Comparison of ENCODE assay signal across 7 cellular contexts in genomic region chr1:176843352-176844297, GRCh38.
A peak's percentile ranks its signal among the peaks of the same experiment; 100 is the strongest.
DNase-seq lines count a peak whose midpoint lies in the region; ATAC-seq and TF ChIP-seq lines count a peak whose summit lies in the region.

No MANE protein-coding gene starts in this region.

- no peak overlapping the region for H3K4me3 ChIP-seq in right lobe of liver

- WGBS in right lobe of liver (ENCODE audit: insufficient coverage, low coverage, low lambda C conversion rate, missing lambda C conversion rate): 18% methylated on average over 4 of the region's 4 CpGs

- no peaks in the 10 kb centered on the region for H3K36me3 ChIP-seq in right lobe of liver

- peak; percentile 15 for DNase-seq in GM13977 (ENCODE audit: low spot score)
- DNase-seq in NCI-H2196 treated with DMSO at 0.1 percent for 48 hours (lab: John Stamatoyannopoulos, UW; ENCODE audit: unreplicated experiment): peak; percentile 3
- DNase-seq in cerebellar cortex (ENCODE audit: low spot score): peak; percentile 71
- peak in 1 of 3 donors; percentile 48 for DNase-seq in right lobe of liver

- no peaks in the 10 kb centered on the region for H3K27me3 ChIP-seq in right lobe of liver

- no peak overlapping the region for H3K27ac ChIP-seq in right lobe of liver

- ATAC-seq in right lobe of liver (peak; percentile 83 to 93 (median 88)), HG02798 (IDR thresholded peaks at IDR 0.05; ENCODE audit: poor library complexity, unreplicated experiment) (no peak), GM19467 (IDR thresholded peaks at IDR 0.05; ENCODE audit: unreplicated experiment) (no peak), GM21367 (IDR thresholded peaks at IDR 0.05; ENCODE audit: unreplicated experiment) (no peak)

- H3K9me3 ChIP-seq in right lobe of liver: no peaks in the 10 kb centered on the region

- TF ChIP-seq POLR2A in right lobe of liver (IDR thresholded peaks at IDR 0.05): no peak

- TF ChIP-seq CTCF in GM13977 (IDR thresholded peaks at IDR 0.05; ENCODE audit: extremely low read depth, insufficient read depth, missing control alignments) (peak; percentile 33), right lobe of liver (IDR thresholded peaks at IDR 0.05) (peak; percentile 53 to 81 (median 64))

- in situ Hi-C loops in GM13977 (cut with MboI; ENCODE audit: low pct_unique_long_range_greater_than_20kb, low sequenced_read_pairs, unreplicated experiment): no loop called here

- intact Hi-C loops in right lobe of liver (cut with DNase I): no loop called here

- peaks cover 0 to 7% (median 2%) of the 10 kb centered on the region in 4 donors for H3K4me1 ChIP-seq in right lobe of liver

Comparison
In these comparisons a context has a peak if more than half of its experiments do, and no peak if none do; other contexts are left out.
1. ATAC-seq: peak in right lobe of liver (4 of 4); none in HG02798 (single experiment), GM19467 (single experiment) and GM21367 (single experiment).